16 cellular contexts compared by ENCODE assay signal in the genomic region with DNA sequence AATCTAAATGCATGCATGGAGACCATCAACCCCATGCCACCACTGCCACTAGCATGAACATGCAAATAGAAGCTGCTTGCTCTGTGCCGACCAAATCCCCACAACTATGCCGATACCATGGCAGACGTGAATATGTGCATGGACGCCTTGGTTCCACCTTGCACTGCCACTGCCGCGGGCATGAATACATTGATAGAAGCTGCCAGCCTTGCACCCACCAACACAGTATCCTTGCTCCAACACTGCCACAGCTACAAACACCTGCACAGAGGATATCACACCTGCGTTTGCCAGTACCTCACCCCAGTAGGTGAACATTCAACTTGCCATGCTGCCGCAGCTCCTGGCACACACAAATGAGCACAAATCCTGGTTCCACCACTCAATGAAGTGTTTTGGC.
DNase-seq lines count a peak whose midpoint lies in the region; ATAC-seq, FAIRE-seq and TF ChIP-seq lines count a peak whose summit lies in the region.
"Had no signal": no experiment of that assay in that cellular context is flagged by ENCODE, and none has a peak within 500 bp of the region (broad histone marks: within the 10 kb centered on the region; RNA-seq: fewer than 3 reads in every experiment).

No MANE protein-coding gene starts in this region.

- H3K9me3 Mint-ChIP-seq in chondrocyte (ENCODE audit: low read depth) = peaks cover 20% of the 10 kb centered on the region

- FAIRE-seq in HTR-8/SVneo (lab: Jason Lieb, UNC) = peak; percentile 60
- FAIRE-seq: GM12892, GM19239 had no signal

- H3K4me3 ChIP-seq in H7 (ENCODE audit: insufficient read depth, low read depth, low read length) = no peak overlapping the region
- H3K4me3 ChIP-seq: GM23338 had no signal

- H3K4me1 Mint-ChIP-seq in chondrocyte (ENCODE audit: low read depth) = no peaks in the 10 kb centered on the region
- H3K4me1 Mint-ChIP-seq: CD4-positive, alpha-beta memory T cell; GM23338 had no signal

- H3K27me3 ChIP-seq in H7 (ENCODE audit: control insufficient read depth, insufficient read depth, low read length) = no peaks in the 10 kb centered on the region

- TF ChIP-seq CTCF in chondrocyte (IDR thresholded peaks at IDR 0.05) = no peak

- intact Hi-C loops in posterior vena cava (cut with DNase I) = no loop called here

- H3K27ac Mint-ChIP-seq in chondrocyte (ENCODE audit: unreplicated experiment) = no peak overlapping the region
- H3K27ac Mint-ChIP-seq: CD4-positive, alpha-beta memory T cell; GM23338 had no signal

- DNase-seq in HTR-8/SVneo (ENCODE audit: insufficient read length, low spot score) (no peak), chondrocyte (ENCODE audit: low spot score) (peak; percentile 34), posterior vena cava (ENCODE audit: low spot score) (peak; percentile 72), GF-D8 (lab: John Stamatoyannopoulos, UW) (no peak), H7 (no peak)
- DNase-seq: C1 segment of cervical spinal cord; Calu3; CD4-positive, alpha-beta memory T cell; COR-L47; DMS53; DMS79 treated with DMSO at 0.1 percent for 48 hours; HCEC 1CT had no signal

- no peaks in the 10 kb centered on the region for H3K36me3 Mint-ChIP-seq in chondrocyte (ENCODE audit: low read depth)
- H3K36me3 Mint-ChIP-seq: CD4-positive, alpha-beta memory T cell had no signal

- ATAC-seq in GM18867 (IDR thresholded peaks at IDR 0.05; ENCODE audit: unreplicated experiment) = no peak
- ATAC-seq: GM23338 had no signal

- no peaks in the 10 kb centered on the region for H3K27me3 Mint-ChIP-seq in chondrocyte (ENCODE audit: low read depth)
- H3K27me3 Mint-ChIP-seq: CD4-positive, alpha-beta memory T cell had no signal

- no peak overlapping the region for H3K4me3 Mint-ChIP-seq in chondrocyte (ENCODE audit: unreplicated experiment)
- H3K4me3 Mint-ChIP-seq: CD4-positive, alpha-beta memory T cell; GM23338 had no signal

- H3K36me3 ChIP-seq in H7 (replicated peaks; ENCODE audit: control insufficient read depth, insufficient read depth, low read length) = no peaks in the 10 kb centered on the region

Comparison
In these comparisons a context has a peak if more than half of its experiments do, and no peak if none do; other contexts are left out.
1. DNase-seq: peak in chondrocyte (single experiment) and posterior vena cava (single experiment); none in HTR-8/SVneo (single experiment), GF-D8 (single experiment) and H7 (single experiment).